Comparison of ENCODE assay signal across 8 cellular contexts in the genomic region with DNA sequence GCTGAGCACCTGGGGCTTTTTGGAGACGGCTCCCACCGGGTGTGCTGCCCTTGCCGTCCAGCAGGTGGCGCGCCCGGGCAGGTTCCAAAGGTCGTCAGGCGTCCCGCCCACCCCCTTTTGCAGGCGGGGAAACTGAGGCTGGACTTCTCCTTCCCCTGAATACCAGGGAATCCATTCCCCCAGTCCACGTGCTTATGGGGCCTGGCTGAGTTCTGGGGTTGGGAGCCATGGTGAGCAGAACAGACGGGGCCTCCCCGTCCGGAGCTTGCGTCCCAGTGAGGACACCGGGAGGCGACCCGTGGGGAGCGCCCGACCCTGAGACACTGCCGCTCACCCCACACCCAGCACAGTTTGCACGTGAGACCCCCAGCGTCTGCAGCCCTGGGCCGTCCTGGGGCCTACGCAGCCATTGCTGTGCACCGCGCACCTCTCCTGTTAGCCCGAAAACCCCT. TPM values are rescaled to one million over a fixed set of nuclear protein-coding genes. Genes with fewer than 3 reads are reported as not detected.
DNase-seq lines count a peak whose midpoint lies in the region; ATAC-seq, FAIRE-seq and TF ChIP-seq lines count a peak whose summit lies in the region.

No MANE protein-coding gene starts in this region.

- H3K4me3 ChIP-seq in adrenal gland = no peak overlapping the region

- 30 to 100% (median 45%) methylated on average over 5 to 28 of the region's 28 CpGs for WGBS in adrenal gland, 4 donors

- no peaks in the 10 kb centered on the region for H3K4me1 ChIP-seq in adrenal gland (replicated peaks in 1 of 2)

- H3K27me3 ChIP-seq in adrenal gland = no peaks in the 10 kb centered on the region

- ATAC-seq in HG03571 (IDR thresholded peaks at IDR 0.05; ENCODE audit: unreplicated experiment) (no peak), HG03159 (IDR thresholded peaks at IDR 0.05; ENCODE audit: unreplicated experiment) (no peak), GM19328 (IDR thresholded peaks at IDR 0.05; ENCODE audit: unreplicated experiment) (no peak)

- intact Hi-C loops in adrenal gland (cut with DNase I) = loop anchor here in 1 of 2 donors (5.0 kb wide), 1 partner anchor 87 kb away; no protein-coding TSS in a partner anchor

- H3K9me3 ChIP-seq in adrenal gland (replicated peaks in 1 of 3) = no peaks in the 10 kb centered on the region

- DNase-seq in GM12891 (ENCODE audit: insufficient read length, low spot score) (peak; percentile 77), T-helper 1 cell (peak; percentile 25 to 46 (median 32)), adrenal gland (peak in 6 of 7 donors; percentile 37 to 65 (median 56)), inferior parietal cortex (ENCODE audit: extremely low spot score) (peak; percentile 17)
- peak; percentile 47 for DNase-seq in stimulated activated CD8-positive, alpha-beta memory T cell treated with anti-CD3 and anti-CD28 coated beads, Interleukin-12 subunit alpha, Interleukin-12 subunit beta, amount 100 ng/mL, for 1 hour (ENCODE audit: low read depth)

- TF ChIP-seq POLR2A in GM12891 (IDR thresholded peaks at IDR 0.05; ENCODE audit: low read depth, low read length) (no peak), adrenal gland (IDR thresholded peaks at IDR 0.05) (no peak)

- no peaks in the 10 kb centered on the region for H3K36me3 ChIP-seq in adrenal gland (replicated peaks in 1 of 2)

- TF ChIP-seq CTCF in adrenal gland (IDR thresholded peaks at IDR 0.05) = peak; percentile 83 to 91 (median 84)

- peak; percentile 78 for FAIRE-seq in GM12891 (lab: Jason Lieb, UNC)

- H3K27ac ChIP-seq in adrenal gland = no peak overlapping the region

TF ChIP-seq in GM12891, 5 proteins besides CTCF, POLR2A, EP300 and RAD21:
- TF ChIP-seq POU2F2 (IDR thresholded peaks at IDR 0.05; ENCODE audit: low read depth, low read length) (no peak), SPI1 (IDR thresholded peaks at IDR 0.05; ENCODE audit: low read depth, low read length) (no peak), TAF1 (IDR thresholded peaks at IDR 0.05; ENCODE audit: low read depth, low read length) (no peak), PAX5 (IDR thresholded peaks at IDR 0.05; ENCODE audit: insufficient read depth, low read length, severe bottlenecking) (no peak), POLR2AphosphoS5 (IDR thresholded peaks at IDR 0.05; ENCODE audit: low read depth, low read length) (no peak)
TF ChIP-seq in GM12891: peak in this region for 0.

RNA-seq across cellular contexts. Expression of gene JPH3, which starts 51.8 kb away (rescaled TPM):
- polyA plus RNA-seq in GM12891 (2012; ENCODE audit: low read depth, missing spikeins) = 0.06 TPM
- 1 to 10 TPM in 2 of 8 donors, under 1 TPM in 5, not detected in 1; 0.10 to 3.7 (median 0.38) TPM for total RNA-seq in adrenal gland
- 1 to 10 TPM in 1 of 3 donors, under 1 TPM in 2; 0.71 to 1.4 (median 0.82) TPM for polyA plus RNA-seq in adrenal gland

RNA-seq across cellular contexts. Expression of gene ZCCHC14, which starts 57.7 kb away (rescaled TPM):
- polyA plus RNA-seq in GM12891 (2012; ENCODE audit: low read depth, missing spikeins) = 1.5 TPM
- total RNA-seq in adrenal gland = 10 to 100 TPM; 17.9 to 49.8 (median 35.2) TPM
- polyA plus RNA-seq in adrenal gland = 10 to 100 TPM; 10.6 to 26.3 (median 20.2) TPM

Comparison
In these comparisons a context has a peak if more than half of its experiments do, and no peak if none do; other contexts are left out.
1. DNase-seq: peak in every context shown above with its lines; median percentile 77 in GM12891; 56 in adrenal gland; 47 in stimulated activated CD8-positive, alpha-beta memory T cell treated with anti-CD3 and anti-CD28 coated beads, Interleukin-12 subunit alpha, Interleukin-12 subunit beta, amount 100 ng/mL, for 1 hour; 32 in T-helper 1 cell; 17 in inferior parietal cortex.